ENCODE assay signal across 9 cellular contexts in genomic region chr10:5546891-5547683, GRCh38. TPM values are rescaled to one million over a fixed set of nuclear protein-coding genes. Genes with fewer than 3 reads are reported as not detected.
A peak's percentile ranks its signal among the peaks of the same experiment; 100 is the strongest.
DNase-seq lines count a peak whose midpoint lies in the region; ATAC-seq and TF ChIP-seq lines count a peak whose summit lies in the region.
"Had no signal": no experiment of that assay in that cellular context is flagged by ENCODE, and none has a peak within 500 bp of the region (broad histone marks: within the 10 kb centered on the region; RNA-seq: fewer than 3 reads in every experiment).

No MANE protein-coding gene starts in this region.

- H3K9me3 Mint-ChIP-seq in CD14-positive monocyte: peaks cover 0 to 4% (median 3%) of the 10 kb centered on the region in 7 donors
- H3K9me3 Mint-ChIP-seq in neural crest cell: peaks cover 7% of the 10 kb centered on the region

- H3K4me1 Mint-ChIP-seq in CD14-positive monocyte: peaks cover 24% of the 10 kb centered on the region
- H3K4me1 Mint-ChIP-seq in neural crest cell: peaks cover 11% of the 10 kb centered on the region

- H3K27ac ChIP-seq in epithelial cell of prostate: peak overlapping the region; percentile 100
- H3K27ac ChIP-seq in substantia nigra (ENCODE audit: low read depth, low read length, poor library complexity, severe bottlenecking): no peak overlapping the region

- no peak overlapping the region for H3K4me3 Mint-ChIP-seq in CD14-positive monocyte
- no peak overlapping the region for H3K4me3 Mint-ChIP-seq in neural crest cell
- H3K4me3 Mint-ChIP-seq: immature natural killer cell had no signal

- peaks cover 0 to 3% (median 1%) of the 10 kb centered on the region in 3 donors for H3K27me3 Mint-ChIP-seq in CD14-positive monocyte (ENCODE audit: low read depth in 3 of 3)
- no peaks in the 10 kb centered on the region for H3K27me3 Mint-ChIP-seq in neural crest cell (ENCODE audit: low read depth)

- H3K36me3 Mint-ChIP-seq in CD14-positive monocyte: no peaks in the 10 kb centered on the region
- H3K36me3 Mint-ChIP-seq in neural crest cell (ENCODE audit: low read depth): peaks cover 3% of the 10 kb centered on the region

- DNase-seq in CD14-positive monocyte (ENCODE audit: low spot score): peak; percentile 13
- peak; percentile 12 for DNase-seq in NCI-H69 (lab: John Stamatoyannopoulos, UW)
- no peak for DNase-seq in epithelial cell of prostate (ENCODE audit: low read depth, low spot score)
- no peak for DNase-seq in neural crest cell (ENCODE audit: low read depth, low spot score)
- DNase-seq in CD1c-positive myeloid dendritic cell (ENCODE audit: extremely low spot score): no peak
- DNase-seq in substantia nigra (lab: John Stamatoyannopoulos, UW): no peak
- DNase-seq in globus pallidus (ENCODE audit: low spot score): no peak
- DNase-seq: immature natural killer cell had no signal

- H3K27ac Mint-ChIP-seq in CD14-positive monocyte: peak overlapping the region in 1 of 7 donors; percentile 0
- peak overlapping the region; percentile 79 for H3K27ac Mint-ChIP-seq in neural crest cell (ENCODE audit: unreplicated experiment)

- TF ChIP-seq CTCF in CD14-positive monocyte (IDR thresholded peaks at IDR 0.05) (no peak), neural crest cell (conservative IDR thresholded peaks at IDR 0.05) (no peak)

- no peak for ATAC-seq in HG02610 (IDR thresholded peaks at IDR 0.05; ENCODE audit: unreplicated experiment)

- intact Hi-C loops in CD14-positive monocyte (cut with micrococcal nuclease): no loop called here

RNA-seq across cellular contexts. Expression of gene CALML3, which starts 22.3 kb away (rescaled TPM):
- polyA plus RNA-seq in CD14-positive monocyte: not detected
- total RNA-seq in neural crest cell: not detected in 2 replicates
- polyA plus RNA-seq: immature natural killer cell had no signal

RNA-seq across cellular contexts. Expression of gene CALML5, which starts 47.7 kb away (rescaled TPM):
- not detected for polyA plus RNA-seq in CD14-positive monocyte
- total RNA-seq in neural crest cell: not detected in 2 replicates
- polyA plus RNA-seq: immature natural killer cell had no signal

Comparison
In these comparisons a context has a peak if more than half of its experiments do, and no peak if none do; other contexts are left out.
1. DNase-seq: peak in CD14-positive monocyte (single experiment) and NCI-H69 (single experiment); none in epithelial cell of prostate (single experiment), neural crest cell (single experiment), CD1c-positive myeloid dendritic cell (single experiment), substantia nigra (0 of 49) and globus pallidus (single experiment).